In genomic region chr1:193284219-193284618, GRCh38 we compare ENCODE assay signal across 19 cellular contexts.
"Had no signal": no experiment of that assay in that cellular context is flagged by ENCODE, and none has a peak within 500 bp of the region (broad histone marks: within the 10 kb centered on the region; RNA-seq: fewer than 3 reads in every experiment).

No MANE protein-coding gene starts in this region.

- H3K9ac ChIP-seq: KMS-11, SK-N-SH had no signal

- H3K4me3 ChIP-seq: K562 had no signal

- H3K4me2 ChIP-seq: KMS-11, SK-N-SH had no signal

- DNase-seq: IMR-90, MV-4-11, NCI-H1048, NCI-H1105, NCI-H1694 treated with DMSO at 0.1 percent for 48 hours, NCI-H1930, NCI-H2081, NCI-H2107, NCI-H2227 treated with DMSO at 0.1 percent for 48 hours, NCI-H446, NCI-H510A, NCI-H524 treated with DMSO at 0.1 percent for 48 hours, NCI-H774, Right ventricle myocardium superior, RPMI8226, SK-N-SH, SW 1271 had no signal

- H3K9me3 ChIP-seq: SK-N-SH had no signal

- H3K27ac ChIP-seq: KMS-11 had no signal
